Comparison of ENCODE assay signal across 8 cellular contexts in the genomic region with DNA sequence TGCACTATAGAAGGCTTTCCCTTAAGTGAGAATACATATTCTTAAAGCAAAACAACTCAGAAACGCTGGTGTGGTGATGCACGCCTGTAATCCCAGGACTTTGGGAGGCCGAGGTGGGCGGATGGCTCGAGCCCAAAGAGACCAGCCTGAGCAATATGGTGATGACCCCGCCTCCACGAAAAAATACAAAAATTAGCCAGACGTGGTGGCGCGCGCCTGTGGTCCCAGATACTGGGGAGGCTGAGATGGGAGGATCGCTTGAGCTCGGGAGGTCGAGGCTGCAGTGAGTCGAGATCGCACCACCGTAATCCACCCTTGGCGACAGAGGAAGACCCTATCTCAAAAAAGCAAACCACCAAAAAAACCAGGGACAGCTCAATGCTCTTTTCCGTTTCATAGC. TPM values are rescaled to one million over a fixed set of nuclear protein-coding genes. Genes with fewer than 3 reads are reported as not detected.
A peak's percentile ranks its signal among the peaks of the same experiment; 100 is the strongest.
DNase-seq lines count a peak whose midpoint lies in the region; ATAC-seq and TF ChIP-seq lines count a peak whose summit lies in the region.

No MANE protein-coding gene starts in this region.

- no peaks in the 10 kb centered on the region for H3K27me3 Mint-ChIP-seq in osteocyte (ENCODE audit: unreplicated experiment)

- BruUV-seq in Panc1 (replicated peaks; lab: Mats Ljungman, UMichigan), result no TSS peak

- no peaks in the 10 kb centered on the region for H3K36me3 Mint-ChIP-seq in osteocyte (ENCODE audit: unreplicated experiment)

- H3K27ac ChIP-seq in Panc1 (ENCODE audit: low read length), result peak overlapping the region; percentile 60; the same call in 1 of the 2 replicates

- ATAC-seq in Panc1 (no peak), GM21717 (IDR thresholded peaks at IDR 0.05; ENCODE audit: unreplicated experiment) (no peak)

- in situ Hi-C loops in Panc1 (cut with HindIII; ENCODE audit: low pct_unique_long_range_greater_than_20kb, low sequenced_read_pairs), result no loop called here

- DNase-seq in GM12865 (ENCODE audit: low read depth), result no peak
- no peak for DNase-seq in Panc1 (ENCODE audit: low read depth, low spot score)
- DNase-seq in epithelial cell of esophagus (ENCODE audit: low read depth), result no peak
- DNase-seq in osteocyte (ENCODE audit: extremely low spot score, unreplicated experiment), result no peak
- DNase-seq in stimulated activated CD4-positive, alpha-beta T cell treated with anti-CD3 and anti-CD28 coated beads, Interleukin-4, amount 100 ng/mL, for 4 hours, result no peak
- DNase-seq in epidermal melanocyte (ENCODE audit: insufficient read length, low spot score), result no peak
- no peak for DNase-seq in NOMO-1 treated with DMSO at 0.1 percent for 48 hours (lab: John Stamatoyannopoulos, UW; ENCODE audit: unreplicated experiment)

- POLR2A ChIA-PET in Panc1 (lab: Charles Lee), result no interaction called here

- H3K4me3 Mint-ChIP-seq in osteocyte (ENCODE audit: unreplicated experiment), result peak overlapping the region; percentile 91

- peaks cover 15% of the 10 kb centered on the region for H3K4me1 Mint-ChIP-seq in osteocyte (ENCODE audit: unreplicated experiment)

- CTCF ChIA-PET in Panc1 (lab: Charles Lee), result no interaction called here

- H3K4me3 ChIP-seq in GM12865 (ENCODE audit: low read depth, low read length), result peak overlapping the region; percentile 54; the same call in 1 of the 2 replicates
- H3K4me3 ChIP-seq in Panc1 (ENCODE audit: low read depth in 2 of 2, low read length in 2 of 2), result peak overlapping the region; percentile 86 to 94
- peak overlapping the region; percentile 73 for H3K4me3 ChIP-seq in epithelial cell of esophagus (ENCODE audit: low read length)

- intact Hi-C loops in Panc1 (cut with micrococcal nuclease; ENCODE audit: unreplicated experiment), result no loop called here

- TF ChIP-seq CTCF in GM12865 (IDR thresholded peaks at IDR 0.05; ENCODE audit: insufficient read depth, low read depth, low read length, missing control alignments) (no peak), Panc1 (IDR thresholded peaks at IDR 0.05) (no peak), epithelial cell of esophagus (IDR thresholded peaks at IDR 0.05; ENCODE audit: insufficient read depth, low read depth, low read length, missing control alignments) (no peak), osteocyte (IDR thresholded peaks at IDR 0.05) (no peak)

- H3K4me1 ChIP-seq in Panc1 (ENCODE audit: control insufficient read depth, insufficient read depth, low read length), result peaks cover 8% of the 10 kb centered on the region

- H3K27me3 ChIP-seq in Panc1 (ENCODE audit: control insufficient read depth, insufficient read depth, low read length), result no peaks in the 10 kb centered on the region

- H3K9me3 ChIP-seq in Panc1 (ENCODE audit: control insufficient read depth, insufficient read depth, low read depth, low read length), result no peaks in the 10 kb centered on the region

- H3K9me3 Mint-ChIP-seq in osteocyte (ENCODE audit: unreplicated experiment), result no peaks in the 10 kb centered on the region

- H3K27ac Mint-ChIP-seq in osteocyte (ENCODE audit: unreplicated experiment), result no peak overlapping the region

- peaks cover 2% of the 10 kb centered on the region; the same call in 1 of the 2 replicates for H3K36me3 ChIP-seq in Panc1 (ENCODE audit: control insufficient read depth, insufficient read depth, low read length)

RNA-seq across cellular contexts. Expression of gene CCDC150, which starts 0.8 kb away (rescaled TPM):
- total RNA-seq in Panc1 (2021; ENCODE audit: unreplicated experiment), result 19.0 TPM
- 4.2 TPM for polyA plus RNA-seq in Panc1 (2012; ENCODE audit: insufficient read length)
- 6.1 and 7.1 TPM in 2 replicates for total RNA-seq in osteocyte

RNA-seq across cellular contexts. Expression of gene HECW2, which starts 45.4 kb away (rescaled TPM):
- 11.1 TPM for total RNA-seq in Panc1 (2021; ENCODE audit: unreplicated experiment)
- 4.3 TPM for polyA plus RNA-seq in Panc1 (2012; ENCODE audit: insufficient read length)
- total RNA-seq in osteocyte, result 25.6 and 26.5 TPM in 2 replicates
